Comparison of ENCODE assay signal across 9 cellular contexts in genomic region chr14:32933943-32934890, GRCh38. TPM values are rescaled to one million over a fixed set of nuclear protein-coding genes. Genes with fewer than 3 reads are reported as not detected.
DNase-seq lines count a peak whose midpoint lies in the region; ATAC-seq and TF ChIP-seq lines count a peak whose summit lies in the region.
"Had no signal": no experiment of that assay in that cellular context is flagged by ENCODE, and none has a peak within 500 bp of the region (broad histone marks: within the 10 kb centered on the region; RNA-seq: fewer than 3 reads in every experiment).

No MANE protein-coding gene starts in this region.

- H3K4me1 Mint-ChIP-seq in stimulated activated naive B cell treated with anti-CD40 and anti-IgM and Interleukin-4, amounts not matched to agents 10 μg/mL and 1 μg/mL and 100 μg/mL, for 72 hours = peaks cover 11 to 28% of the 10 kb centered on the region in 2 donors
- peaks cover under 1 to 19% (median 18%) of the 10 kb centered on the region in 3 donors for H3K4me1 Mint-ChIP-seq in T-cell

- no peaks in the 10 kb centered on the region for H3K9me3 Mint-ChIP-seq in stimulated activated naive B cell treated with anti-CD40 and anti-IgM and Interleukin-4, amounts not matched to agents 10 μg/mL and 1 μg/mL and 100 μg/mL, for 72 hours
- H3K9me3 Mint-ChIP-seq in T-cell = no peaks in the 10 kb centered on the region

- peaks cover 53 to 74% of the 10 kb centered on the region in 2 donors for H3K27me3 Mint-ChIP-seq in stimulated activated naive B cell treated with anti-CD40 and anti-IgM and Interleukin-4, amounts not matched to agents 10 μg/mL and 1 μg/mL and 100 μg/mL, for 72 hours
- H3K27me3 Mint-ChIP-seq in T-cell = peaks cover 48 to 65% of the 10 kb centered on the region in 2 donors

- CTCF ChIA-PET in T-cell (lab: Charles Lee) = no interaction called here

- in situ Hi-C loops in KBM-7 (cut with MboI; ENCODE audit: low pct_unique_long_range_greater_than_20kb, low sequenced_read_pairs) (no loop called here), astrocyte of the cerebellum (cut with HindIII; ENCODE audit: low sequenced_read_pairs) (no loop called here)

- POLR2A ChIA-PET in T-cell (lab: Charles Lee) = no interaction called here

- no peak for TF ChIP-seq CTCF in astrocyte of the cerebellum (IDR thresholded peaks at IDR 0.05; ENCODE audit: low read depth, low read length, missing control alignments)

- DNase-seq in Ammon's horn (ENCODE audit: low spot score) (peak; percentile 85), KBM-7 (peak; percentile 29), astrocyte of the cerebellum (ENCODE audit: low read depth) (peak; percentile 12), inferior parietal cortex (ENCODE audit: extremely low spot score) (peak; percentile 48), T-cell (no peak)
- DNase-seq in stimulated activated naive B cell treated with anti-CD40 and anti-IgM and Interleukin-4, amounts not matched to agents 10 μg/mL and 1 μg/mL and 100 μg/mL, for 72 hours = no peak
- DNase-seq in stimulated activated CD4-positive, alpha-beta T cell treated with anti-CD3 and anti-CD28 coated beads, Interleukin-2, amount 100 ng/mL, for 24 hours = no peak

- H3K4me3 Mint-ChIP-seq in stimulated activated naive B cell treated with anti-CD40 and anti-IgM and Interleukin-4, amounts not matched to agents 10 μg/mL and 1 μg/mL and 100 μg/mL, for 72 hours = peak overlapping the region; percentile 57 to 61
- peak overlapping the region in 1 of 3 donors; percentile 49 for H3K4me3 Mint-ChIP-seq in T-cell

- peaks cover 2 to 4% of the 10 kb centered on the region in 2 donors for H3K36me3 Mint-ChIP-seq in stimulated activated naive B cell treated with anti-CD40 and anti-IgM and Interleukin-4, amounts not matched to agents 10 μg/mL and 1 μg/mL and 100 μg/mL, for 72 hours
- no peaks in the 10 kb centered on the region for H3K36me3 Mint-ChIP-seq in T-cell

- H3K27ac Mint-ChIP-seq in stimulated activated naive B cell treated with anti-CD40 and anti-IgM and Interleukin-4, amounts not matched to agents 10 μg/mL and 1 μg/mL and 100 μg/mL, for 72 hours = peak overlapping the region; percentile 59
- no peak overlapping the region for H3K27ac Mint-ChIP-seq in T-cell

- peak overlapping the region; percentile 53 for H3K4me3 ChIP-seq in astrocyte of the cerebellum (ENCODE audit: low read depth, low read length)

- ATAC-seq in stimulated activated naive B cell treated with anti-CD40 and anti-IgM and Interleukin-4, amounts not matched to agents 10 μg/mL and 1 μg/mL and 100 μg/mL, for 72 hours (replicated peaks) = no peak
- ATAC-seq in HG03342 (IDR thresholded peaks at IDR 0.05; ENCODE audit: unreplicated experiment) (no peak), T-cell (replicated peaks in 1 of 4) (no peak)
- ATAC-seq: HCT116 had no signal

RNA-seq across cellular contexts. Expression of gene NPAS3, which starts 4.5 kb away (rescaled TPM):
- total RNA-seq in T-cell = under 1 TPM in 1 of 5 donors, not detected in 4; 0.10 TPM

Comparison
In these comparisons a context has a peak if more than half of its experiments do, and no peak if none do; other contexts are left out.
1. DNase-seq: peak in Ammon's horn (single experiment), KBM-7 (single experiment), astrocyte of the cerebellum (single experiment) and inferior parietal cortex (single experiment); none in stimulated activated naive B cell treated with anti-CD40 and anti-IgM and Interleukin-4, amounts not matched to agents 10 μg/mL and 1 μg/mL and 100 μg/mL, for 72 hours (single experiment), T-cell (0 of 34) and stimulated activated CD4-positive, alpha-beta T cell treated with anti-CD3 and anti-CD28 coated beads, Interleukin-2, amount 100 ng/mL, for 24 hours (0 of 2).